In genomic region chr3:12323237-12323636, GRCh38 we compare ENCODE assay signal across 22 cellular contexts. TPM values are rescaled to one million over a fixed set of nuclear protein-coding genes. Genes with fewer than 3 reads are reported as not detected.
A peak's percentile ranks its signal among the peaks of the same experiment; 100 is the strongest.
DNase-seq lines count a peak whose midpoint lies in the region; ATAC-seq and TF ChIP-seq lines count a peak whose summit lies in the region.
"Had no signal": no experiment of that assay in that cellular context is flagged by ENCODE, and none has a peak within 500 bp of the region (broad histone marks: within the 10 kb centered on the region; RNA-seq: fewer than 3 reads in every experiment).

No MANE protein-coding gene starts in this region.

- no peak overlapping the region for H3K4me2 ChIP-seq in PC-9
- H3K4me2 ChIP-seq: A549 had no signal

- H4K20me1 ChIP-seq in PC-9 (ENCODE audit: insufficient read depth) = peaks cover 19% of the 10 kb centered on the region

- H3K9me3 ChIP-seq in PC-9 (ENCODE audit: insufficient read depth, low read depth) = no peaks in the 10 kb centered on the region
- H3K9me3 ChIP-seq: A549, BE2C, Caco-2 had no signal

- H3K4me3 Mint-ChIP-seq in activated CD8-positive, alpha-beta T cell treated with anti-CD3 and anti-CD28 coated beads, Interleukin-2, amount 10 ng/mL, durations not matched to agents 7 days and 5 days = no peak overlapping the region
- H3K4me3 Mint-ChIP-seq: CD4-positive, alpha-beta memory T cell had no signal

- no TSS peak for BruUV-seq in PC-9 (replicated peaks; lab: Mats Ljungman, UMichigan)

- peaks cover 22% of the 10 kb centered on the region for H3K4me1 ChIP-seq in PC-9 (replicated peaks; ENCODE audit: insufficient read depth)
- H3K4me1 ChIP-seq: BE2C, Caco-2 had no signal

- peaks cover 97% of the 10 kb centered on the region for H3K79me2 ChIP-seq in PC-9 (ENCODE audit: low read depth)

- H3K9me3 Mint-ChIP-seq in activated CD8-positive, alpha-beta T cell treated with anti-CD3 and anti-CD28 coated beads, Interleukin-2, amount 10 ng/mL, durations not matched to agents 7 days and 5 days (ENCODE audit: insufficient read depth) = no peaks in the 10 kb centered on the region
- H3K9me3 Mint-ChIP-seq: CD4-positive, alpha-beta memory T cell had no signal

- no peak overlapping the region for H3K27ac Mint-ChIP-seq in activated CD8-positive, alpha-beta T cell treated with anti-CD3 and anti-CD28 coated beads, Interleukin-2, amount 10 ng/mL, durations not matched to agents 7 days and 5 days
- H3K27ac Mint-ChIP-seq: CD4-positive, alpha-beta memory T cell; IgD-negative memory B cell had no signal

- POLR2A ChIA-PET in PC-9 (lab: Charles Lee; ENCODE audit: unreplicated experiment) = interaction anchor here (0.6 to 1.2 kb wide), 2 partner anchors 82 to 1497 kb away, joined by 3 to 4 read pairs; no protein-coding TSS in a partner anchor
- POLR2A ChIA-PET in activated CD8-positive, alpha-beta T cell treated with anti-CD3 and anti-CD28 coated beads, Interleukin-2, amount 10 ng/mL, durations not matched to agents 7 days and 5 days (lab: Charles Lee) = no interaction called here

- DNase-seq in CD1c-positive myeloid dendritic cell (ENCODE audit: extremely low spot score) (peak; percentile 54), MV-4-11 (lab: John Stamatoyannopoulos, UW) (peak; percentile 33), PC-9 (no peak), pons (ENCODE audit: low spot score) (peak; percentile 14), HCEC 1CT (no peak)
- no peak for DNase-seq in activated naive CD4-positive, alpha-beta T cell treated with Interleukin-2 at 50 U/mL for 16 hours
- no peak for DNase-seq in stimulated activated CD8-positive, alpha-beta memory T cell treated with anti-CD3 and anti-CD28 coated beads, Interleukin-4, amount 100 ng/mL, for 48 hours
- DNase-seq in activated CD8-positive, alpha-beta T cell treated with anti-CD3 and anti-CD28 coated beads, Interleukin-2, amount 10 ng/mL, durations not matched to agents 7 days and 5 days = no peak
- DNase-seq: BE2C; Caco-2; CD4-positive, alpha-beta memory T cell; NCI-H1092; NCI-H1436 treated with DMSO at 0.1 percent for 48 hours; NCI-H1930; NCI-H2227 treated with DMSO at 0.1 percent for 48 hours; NCI-H510A; Right ventricle myocardium superior had no signal

- no peaks in the 10 kb centered on the region for H3K36me3 Mint-ChIP-seq in activated CD8-positive, alpha-beta T cell treated with anti-CD3 and anti-CD28 coated beads, Interleukin-2, amount 10 ng/mL, durations not matched to agents 7 days and 5 days (ENCODE audit: low read depth)
- H3K36me3 Mint-ChIP-seq: CD4-positive, alpha-beta memory T cell; IgD-negative memory B cell had no signal

- peaks cover 44% of the 10 kb centered on the region for H3F3A ChIP-seq in PC-9 (ENCODE audit: insufficient read depth, low read depth)

- H3K36me3 ChIP-seq in PC-9 (ENCODE audit: low read depth) = peaks cover 59% of the 10 kb centered on the region
- H3K36me3 ChIP-seq: BE2C had no signal

- intact Hi-C loops in PC-9 (cut with micrococcal nuclease; ENCODE audit: unreplicated experiment) = loop anchor here (2.0 kb wide), 1 partner anchor 16 kb away; no protein-coding TSS in a partner anchor

- no peaks in the 10 kb centered on the region for H3K27me3 ChIP-seq in PC-9 (ENCODE audit: insufficient read depth, low read depth)
- H3K27me3 ChIP-seq: BE2C had no signal

- no peak for TF ChIP-seq CTCF in PC-9 (conservative IDR thresholded peaks at IDR 0.05)

- peaks cover 17% of the 10 kb centered on the region for H3K27me3 Mint-ChIP-seq in activated CD8-positive, alpha-beta T cell treated with anti-CD3 and anti-CD28 coated beads, Interleukin-2, amount 10 ng/mL, durations not matched to agents 7 days and 5 days (ENCODE audit: low read depth)
- H3K27me3 Mint-ChIP-seq: IgD-negative memory B cell had no signal

- no peak overlapping the region for H3K4me3 ChIP-seq in PC-9
- H3K4me3 ChIP-seq: A549, SK-N-MC had no signal

- no peaks in the 10 kb centered on the region for H3K4me1 Mint-ChIP-seq in activated CD8-positive, alpha-beta T cell treated with anti-CD3 and anti-CD28 coated beads, Interleukin-2, amount 10 ng/mL, durations not matched to agents 7 days and 5 days (ENCODE audit: low read depth)
- H3K4me1 Mint-ChIP-seq: CD4-positive, alpha-beta memory T cell had no signal

- CTCF ChIA-PET in PC-9 (lab: Charles Lee) = no interaction called here
- CTCF ChIA-PET in activated CD8-positive, alpha-beta T cell treated with anti-CD3 and anti-CD28 coated beads, Interleukin-2, amount 10 ng/mL, durations not matched to agents 7 days and 5 days (lab: Charles Lee) = interaction anchor here (0.7 to 1.2 kb wide), 3 partner anchors 10 to 188 kb away, joined by 3 to 4 read pairs (median 3); no protein-coding TSS in a partner anchor

- H2AFZ ChIP-seq in PC-9 = no peak overlapping the region

- no peaks in the 10 kb centered on the region for H3K9me2 ChIP-seq in PC-9 (ENCODE audit: insufficient read depth)

- 0 out of 2 replicates have a peak overlapping the region, but pooled peaks have one; percentile 29 for H3K27ac ChIP-seq in PC-9
- H3K27ac ChIP-seq: A549, SK-N-MC had no signal

- no peak for ATAC-seq in activated CD8-positive, alpha-beta T cell treated with anti-CD3 and anti-CD28 coated beads, Interleukin-2, amount 10 ng/mL, durations not matched to agents 7 days and 5 days
- ATAC-seq: A549 had no signal

RNA-seq across cellular contexts. Expression of gene PPARG, which starts 34.4 kb away (rescaled TPM):
- 60.2 and 61.5 TPM in 2 replicates for total RNA-seq in PC-9 (2021)
- not detected for total RNA-seq in activated CD8-positive, alpha-beta T cell treated with anti-CD3 and anti-CD28 coated beads, Interleukin-2, amount 10 ng/mL, durations not matched to agents 7 days and 5 days
- total RNA-seq: G401, H1 had no signal

Comparison
In these comparisons a context has a peak if more than half of its experiments do, and no peak if none do; other contexts are left out.
1. DNase-seq: peak in CD1c-positive myeloid dendritic cell (single experiment), MV-4-11 (single experiment) and pons (single experiment); none in PC-9 (0 of 2), activated naive CD4-positive, alpha-beta T cell treated with Interleukin-2 at 50 U/mL for 16 hours (single experiment), stimulated activated CD8-positive, alpha-beta memory T cell treated with anti-CD3 and anti-CD28 coated beads, Interleukin-4, amount 100 ng/mL, for 48 hours (single experiment), activated CD8-positive, alpha-beta T cell treated with anti-CD3 and anti-CD28 coated beads, Interleukin-2, amount 10 ng/mL, durations not matched to agents 7 days and 5 days (single experiment) and HCEC 1CT (single experiment).
2. RNA of gene PPARG, which starts 34.4 kb away (total RNA-seq): 60.2 to 61.5 TPM in PC-9; not detected in activated CD8-positive, alpha-beta T cell treated with anti-CD3 and anti-CD28 coated beads, Interleukin-2, amount 10 ng/mL, durations not matched to agents 7 days and 5 days; every median in the first group is over 10 times any median in the second.